In genomic region chr10:111360260-111360925, GRCh38 we compare ENCODE assay signal across 8 cellular contexts.
DNase-seq lines count a peak whose midpoint lies in the region; ATAC-seq and TF ChIP-seq lines count a peak whose summit lies in the region.

No MANE protein-coding gene starts in this region.

- no peak overlapping the region for H3K4me3 Mint-ChIP-seq in WTC11

- ATAC-seq in GM18502 (IDR thresholded peaks at IDR 0.05; ENCODE audit: poor library complexity, unreplicated experiment): peak; percentile 96
- peak; percentile 85 for ATAC-seq in HG02798 (IDR thresholded peaks at IDR 0.05; ENCODE audit: poor library complexity, unreplicated experiment)
- ATAC-seq in WTC11: peak; percentile 100
- ATAC-seq in upper lobe of left lung (ENCODE audit: low FRiP score in 2 of 2): peak; percentile 63 to 84

- WGBS in upper lobe of left lung, 2 donors: 22 to 29% methylated on average over 5 of the region's 5 CpGs

- no peaks in the 10 kb centered on the region for H3K36me3 ChIP-seq in upper lobe of left lung

- no peak for TF ChIP-seq POLR2A in upper lobe of left lung (IDR thresholded peaks at IDR 0.05)

- peak; percentile 30 for DNase-seq in Ammon's horn (ENCODE audit: low spot score)
- DNase-seq in NCI-H1092 treated with DMSO at 0.1 percent for 48 hours (lab: John Stamatoyannopoulos, UW): peak; percentile 0
- DNase-seq in WTC11 (ENCODE audit: low spot score): peak; percentile 63
- DNase-seq in islet precursor cell: peak; percentile 89
- DNase-seq in upper lobe of left lung: peak in 1 of 2 donors; percentile 52
- no peak for DNase-seq in posterior vena cava (ENCODE audit: low spot score)

- H3K36me3 Mint-ChIP-seq in WTC11: no peaks in the 10 kb centered on the region

- POLR2A ChIA-PET in WTC11 (lab: Charles Lee): no interaction called here

- TF ChIP-seq EP300 in upper lobe of left lung (IDR thresholded peaks at IDR 0.05): no peak

- no peaks in the 10 kb centered on the region for H3K4me1 ChIP-seq in upper lobe of left lung

- CTCF ChIA-PET in WTC11 (lab: Charles Lee): interaction anchor here (0.8 kb wide), 1 partner anchor 284 kb away, joined by 5 read pairs; the partner anchor contains the start of gene ADRA2A

- intact Hi-C loops in posterior vena cava (cut with DNase I): no loop called here

- no peaks in the 10 kb centered on the region for H3K27me3 ChIP-seq in upper lobe of left lung

- H3K9me3 ChIP-seq in upper lobe of left lung: no peaks in the 10 kb centered on the region

- H3K9me3 Mint-ChIP-seq in WTC11: no peaks in the 10 kb centered on the region

- H3K4me3 ChIP-seq in upper lobe of left lung: no peak overlapping the region

- peaks cover 9% of the 10 kb centered on the region for H3K4me1 Mint-ChIP-seq in WTC11

- H3K27ac ChIP-seq in upper lobe of left lung: no peak overlapping the region

- H3K27me3 Mint-ChIP-seq in WTC11 (ENCODE audit: low read depth): no peaks in the 10 kb centered on the region

- no peak for TF ChIP-seq CTCF in WTC11 (IDR thresholded peaks at IDR 0.05)
- peak in 4 of 6 experiments; percentile 26 to 56 (median 48) for TF ChIP-seq CTCF in upper lobe of left lung (IDR thresholded peaks at IDR 0.05)

- no peak overlapping the region for H3K27ac Mint-ChIP-seq in WTC11

TF ChIP-seq in WTC11, 78 proteins besides CTCF, POLR2A, EP300 and RAD21:
- TF ChIP-seq KAT7 (CRISPR knock-in tag; IDR thresholded peaks at IDR 0.05; ENCODE audit: borderline replicate concordance): no peak
- no peak for TF ChIP-seq ZMAT4 (CRISPR knock-in tag; IDR thresholded peaks at IDR 0.05)
- no peak for TF ChIP-seq TP53 (CRISPR knock-in tag; IDR thresholded peaks at IDR 0.05)
- no peak for TF ChIP-seq ZNF396 (CRISPR knock-in tag; IDR thresholded peaks at IDR 0.05; ENCODE audit: borderline replicate concordance)
- TF ChIP-seq IRF1 (CRISPR knock-in tag; IDR thresholded peaks at IDR 0.05): no peak
- TF ChIP-seq EMX1 (CRISPR knock-in tag; IDR thresholded peaks at IDR 0.05): no peak
- TF ChIP-seq MLX (CRISPR knock-in tag; IDR thresholded peaks at IDR 0.05): no peak
- no peak for TF ChIP-seq ZNF512 (CRISPR knock-in tag; IDR thresholded peaks at IDR 0.05; ENCODE audit: borderline replicate concordance)
- TF ChIP-seq CREM (CRISPR knock-in tag; IDR thresholded peaks at IDR 0.05): no peak
- TF ChIP-seq ZNF138 (CRISPR knock-in tag; conservative IDR thresholded peaks at IDR 0.05): no peak
- TF ChIP-seq FOXP1 (CRISPR knock-in tag; IDR thresholded peaks at IDR 0.05; ENCODE audit: borderline replicate concordance): no peak
- TF ChIP-seq STAT6 (CRISPR knock-in tag; conservative IDR thresholded peaks at IDR 0.05; ENCODE audit: low read depth): no peak
- no peak for TF ChIP-seq SP1 (CRISPR knock-in tag; conservative IDR thresholded peaks at IDR 0.05)
- no peak for TF ChIP-seq ZNF416 (CRISPR knock-in tag; IDR thresholded peaks at IDR 0.05)
- no peak for TF ChIP-seq HMGA2 (CRISPR knock-in tag; IDR thresholded peaks at IDR 0.05)
- TF ChIP-seq JAZF1 (CRISPR knock-in tag; IDR thresholded peaks at IDR 0.05): no peak
- TF ChIP-seq E2F4 (CRISPR knock-in tag; IDR thresholded peaks at IDR 0.05; ENCODE audit: borderline replicate concordance, low read depth): no peak
- TF ChIP-seq NR1H2 (CRISPR knock-in tag; IDR thresholded peaks at IDR 0.05): no peak
- TF ChIP-seq JUN (CRISPR knock-in tag; IDR thresholded peaks at IDR 0.05): no peak
